Comparison of ENCODE assay signal across 1 cellular context in the genomic region with DNA sequence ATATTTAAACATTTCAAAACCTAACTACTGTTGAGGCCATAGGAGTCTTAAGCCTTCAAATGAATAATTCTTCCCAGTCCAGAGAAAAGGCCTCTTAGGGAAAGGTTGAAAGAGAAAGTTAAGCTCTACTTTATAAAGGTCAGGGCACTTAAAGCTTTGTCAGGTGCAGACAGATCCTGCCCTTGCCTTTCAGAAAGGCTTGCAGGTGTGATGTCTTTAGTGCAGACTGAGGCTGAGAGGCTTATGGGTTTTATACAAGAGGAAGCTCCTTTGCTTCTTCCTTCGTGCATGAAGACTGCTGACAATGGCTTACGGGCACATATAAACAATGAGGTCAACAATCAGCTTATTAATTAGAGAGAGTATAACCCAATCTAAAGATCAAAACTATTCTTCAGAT.
TF ChIP-seq lines count a peak whose summit lies in the region.

No MANE protein-coding gene starts in this region.

TF ChIP-seq in GM12878, 131 proteins besides CTCF, POLR2A, EP300 and RAD21 (continued from another document):
- TF ChIP-seq, protein P1, sequence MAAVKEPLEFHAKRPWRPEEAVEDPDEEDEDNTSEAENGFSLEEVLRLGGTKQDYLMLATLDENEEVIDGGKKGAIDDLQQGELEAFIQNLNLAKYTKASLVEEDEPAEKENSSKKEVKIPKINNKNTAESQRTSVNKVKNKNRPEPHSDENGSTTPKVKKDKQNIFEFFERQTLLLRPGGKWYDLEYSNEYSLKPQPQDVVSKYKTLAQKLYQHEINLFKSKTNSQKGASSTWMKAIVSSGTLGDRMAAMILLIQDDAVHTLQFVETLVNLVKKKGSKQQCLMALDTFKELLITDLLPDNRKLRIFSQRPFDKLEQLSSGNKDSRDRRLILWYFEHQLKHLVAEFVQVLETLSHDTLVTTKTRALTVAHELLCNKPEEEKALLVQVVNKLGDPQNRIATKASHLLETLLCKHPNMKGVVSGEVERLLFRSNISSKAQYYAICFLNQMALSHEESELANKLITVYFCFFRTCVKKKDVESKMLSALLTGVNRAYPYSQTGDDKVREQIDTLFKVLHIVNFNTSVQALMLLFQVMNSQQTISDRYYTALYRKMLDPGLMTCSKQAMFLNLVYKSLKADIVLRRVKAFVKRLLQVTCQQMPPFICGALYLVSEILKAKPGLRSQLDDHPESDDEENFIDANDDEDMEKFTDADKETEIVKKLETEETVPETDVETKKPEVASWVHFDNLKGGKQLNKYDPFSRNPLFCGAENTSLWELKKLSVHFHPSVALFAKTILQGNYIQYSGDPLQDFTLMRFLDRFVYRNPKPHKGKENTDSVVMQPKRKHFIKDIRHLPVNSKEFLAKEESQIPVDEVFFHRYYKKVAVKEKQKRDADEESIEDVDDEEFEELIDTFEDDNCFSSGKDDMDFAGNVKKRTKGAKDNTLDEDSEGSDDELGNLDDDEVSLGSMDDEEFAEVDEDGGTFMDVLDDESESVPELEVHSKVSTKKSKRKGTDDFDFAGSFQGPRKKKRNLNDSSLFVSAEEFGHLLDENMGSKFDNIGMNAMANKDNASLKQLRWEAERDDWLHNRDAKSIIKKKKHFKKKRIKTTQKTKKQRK (IDR thresholded peaks at IDR 0.05; ENCODE audit: low read depth, low read length) = no peak
- TF ChIP-seq ZNF24 (IDR thresholded peaks at IDR 0.05) (no peak), E4F1 (IDR thresholded peaks at IDR 0.05; ENCODE audit: borderline replicate concordance, partially characterized antibody) (no peak), TCF12 (IDR thresholded peaks at IDR 0.05; ENCODE audit: low read depth, low read length) (no peak), NR2C2 (IDR thresholded peaks at IDR 0.05; ENCODE audit: borderline replicate concordance, control insufficient read depth, insufficient read length, low read depth) (no peak), ZSCAN29 (IDR thresholded peaks at IDR 0.05) (no peak), JUNB (IDR thresholded peaks at IDR 0.05) (no peak), BCLAF1 (IDR thresholded peaks at IDR 0.05) (no peak), NBN (IDR thresholded peaks at IDR 0.05) (no peak), WRNIP1 (IDR thresholded peaks at IDR 0.05; ENCODE audit: borderline replicate concordance, low read depth, low read length) (no peak), FOXM1 (IDR thresholded peaks at IDR 0.05; ENCODE audit: low read depth, low read length) (no peak), RELA (IDR thresholded peaks at IDR 0.05; ENCODE audit: borderline replicate concordance, partially characterized antibody) (no peak), ESRRA (IDR thresholded peaks at IDR 0.05; ENCODE audit: low read length) (no peak), SPI1 (IDR thresholded peaks at IDR 0.05; ENCODE audit: borderline replicate concordance, insufficient read depth, low read depth, low read length) (no peak)
- TF ChIP-seq, protein P2, sequence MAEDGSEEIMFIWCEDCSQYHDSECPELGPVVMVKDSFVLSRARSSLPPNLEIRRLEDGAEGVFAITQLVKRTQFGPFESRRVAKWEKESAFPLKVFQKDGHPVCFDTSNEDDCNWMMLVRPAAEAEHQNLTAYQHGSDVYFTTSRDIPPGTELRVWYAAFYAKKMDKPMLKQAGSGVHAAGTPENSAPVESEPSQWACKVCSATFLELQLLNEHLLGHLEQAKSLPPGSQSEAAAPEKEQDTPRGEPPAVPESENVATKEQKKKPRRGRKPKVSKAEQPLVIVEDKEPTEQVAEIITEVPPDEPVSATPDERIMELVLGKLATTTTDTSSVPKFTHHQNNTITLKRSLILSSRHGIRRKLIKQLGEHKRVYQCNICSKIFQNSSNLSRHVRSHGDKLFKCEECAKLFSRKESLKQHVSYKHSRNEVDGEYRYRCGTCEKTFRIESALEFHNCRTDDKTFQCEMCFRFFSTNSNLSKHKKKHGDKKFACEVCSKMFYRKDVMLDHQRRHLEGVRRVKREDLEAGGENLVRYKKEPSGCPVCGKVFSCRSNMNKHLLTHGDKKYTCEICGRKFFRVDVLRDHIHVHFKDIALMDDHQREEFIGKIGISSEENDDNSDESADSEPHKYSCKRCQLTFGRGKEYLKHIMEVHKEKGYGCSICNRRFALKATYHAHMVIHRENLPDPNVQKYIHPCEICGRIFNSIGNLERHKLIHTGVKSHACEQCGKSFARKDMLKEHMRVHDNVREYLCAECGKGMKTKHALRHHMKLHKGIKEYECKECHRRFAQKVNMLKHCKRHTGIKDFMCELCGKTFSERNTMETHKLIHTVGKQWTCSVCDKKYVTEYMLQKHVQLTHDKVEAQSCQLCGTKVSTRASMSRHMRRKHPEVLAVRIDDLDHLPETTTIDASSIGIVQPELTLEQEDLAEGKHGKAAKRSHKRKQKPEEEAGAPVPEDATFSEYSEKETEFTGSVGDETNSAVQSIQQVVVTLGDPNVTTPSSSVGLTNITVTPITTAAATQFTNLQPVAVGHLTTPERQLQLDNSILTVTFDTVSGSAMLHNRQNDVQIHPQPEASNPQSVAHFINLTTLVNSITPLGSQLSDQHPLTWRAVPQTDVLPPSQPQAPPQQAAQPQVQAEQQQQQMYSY (CRISPR knock-in tag; IDR thresholded peaks at IDR 0.05) = no peak
- TF ChIP-seq, protein P3, sequence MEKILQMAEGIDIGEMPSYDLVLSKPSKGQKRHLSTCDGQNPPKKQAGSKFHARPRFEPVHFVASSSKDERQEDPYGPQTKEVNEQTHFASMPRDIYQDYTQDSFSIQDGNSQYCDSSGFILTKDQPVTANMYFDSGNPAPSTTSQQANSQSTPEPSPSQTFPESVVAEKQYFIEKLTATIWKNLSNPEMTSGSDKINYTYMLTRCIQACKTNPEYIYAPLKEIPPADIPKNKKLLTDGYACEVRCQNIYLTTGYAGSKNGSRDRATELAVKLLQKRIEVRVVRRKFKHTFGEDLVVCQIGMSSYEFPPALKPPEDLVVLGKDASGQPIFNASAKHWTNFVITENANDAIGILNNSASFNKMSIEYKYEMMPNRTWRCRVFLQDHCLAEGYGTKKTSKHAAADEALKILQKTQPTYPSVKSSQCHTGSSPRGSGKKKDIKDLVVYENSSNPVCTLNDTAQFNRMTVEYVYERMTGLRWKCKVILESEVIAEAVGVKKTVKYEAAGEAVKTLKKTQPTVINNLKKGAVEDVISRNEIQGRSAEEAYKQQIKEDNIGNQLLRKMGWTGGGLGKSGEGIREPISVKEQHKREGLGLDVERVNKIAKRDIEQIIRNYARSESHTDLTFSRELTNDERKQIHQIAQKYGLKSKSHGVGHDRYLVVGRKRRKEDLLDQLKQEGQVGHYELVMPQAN (conservative IDR thresholded peaks at IDR 0.05) = no peak
